In genomic region chr3:130243808-130244207, GRCh38 we compare ENCODE assay signal across 9 cellular contexts.
"Had no signal": no experiment of that assay in that cellular context is flagged by ENCODE, and none has a peak within 500 bp of the region (broad histone marks: within the 10 kb centered on the region; RNA-seq: fewer than 3 reads in every experiment).

No MANE protein-coding gene starts in this region.

- ATAC-seq: GM23338, HCT116 had no signal

- DNase-seq: GM23248, GOT3, H7, H9, HCEC 1CT, HFFc6 had no signal

- H3K4me1 ChIP-seq: HAP-1 had no signal

- H3K27ac ChIP-seq: GM23248 had no signal

- H3K4me3 ChIP-seq: GM23248, GM23338, HAP-1 had no signal

- H3K9me3 ChIP-seq: HAP-1 had no signal

- H3K36me3 ChIP-seq: HAP-1 had no signal
